Comparison of ENCODE assay signal across 29 cellular contexts in the genomic region with DNA sequence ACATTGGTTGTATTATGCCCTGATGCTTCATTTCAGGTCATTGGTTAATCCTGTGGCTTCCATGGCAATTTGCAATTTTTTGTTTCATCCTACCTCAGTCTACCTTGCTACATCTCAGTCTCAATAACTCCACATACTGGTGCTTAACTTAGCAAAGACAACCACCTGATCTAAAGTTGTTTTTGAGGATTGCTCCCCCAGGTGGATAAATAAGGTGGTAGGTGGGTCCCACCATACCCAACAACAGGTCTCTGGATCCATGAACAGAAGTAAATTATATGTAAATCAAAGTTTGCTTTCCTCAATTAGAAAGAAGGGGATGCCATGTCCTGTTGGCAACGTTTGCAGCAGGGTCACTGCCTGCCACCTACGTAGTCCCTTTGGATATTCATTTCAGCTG. TPM values are rescaled to one million over a fixed set of nuclear protein-coding genes. Genes with fewer than 3 reads are reported as not detected.
"Had no signal": no experiment of that assay in that cellular context is flagged by ENCODE, and none has a peak within 500 bp of the region (broad histone marks: within the 10 kb centered on the region; RNA-seq: fewer than 3 reads in every experiment).

No MANE protein-coding gene starts in this region.

- FAIRE-seq: kidney had no signal

- H3K36me3 ChIP-seq: esophagus squamous epithelium, stomach, tibial artery, upper lobe of right lung had no signal

- H3K4me1 ChIP-seq: esophagus squamous epithelium, parathyroid adenoma, psoas muscle, tibial artery, upper lobe of right lung had no signal

- H3K27me3 ChIP-seq: esophagus squamous epithelium, stomach, tibial artery, upper lobe of right lung had no signal

- H3K9me3 ChIP-seq: esophagus squamous epithelium, psoas muscle, stomach, tibial artery, upper lobe of right lung had no signal

- DNase-seq: activated CD4-positive, alpha-beta T cell treated with anti-CD3 and anti-CD28 coated beads for 1 hour; activated CD4-positive, alpha-beta T cell treated with anti-CD3 and anti-CD28 coated beads, Interleukin-2, amount 50 U/mL, for 1 hour; activated CD8-positive, alpha-beta T cell treated with anti-CD3 and anti-CD28 coated beads for 36 hours; activated naive CD8-positive, alpha-beta T cell treated with anti-CD3 and anti-CD28 coated beads, Interleukin-2, amount 50 U/mL, for 24 hours; activated T-cell treated with anti-CD3 and anti-CD28 coated beads, Interleukin-2, amount 50 U/mL, for 48 hours; amygdala; caudate nucleus; esophagus squamous epithelium; foreskin melanocyte; immature natural killer cell; kidney; left colon; mammary epithelial cell; naive B cell; nephron progenitor cell; occipital lobe; psoas muscle; stimulated activated CD4-positive, alpha-beta T cell treated with anti-CD3 and anti-CD28 coated beads, Interleukin-15, amount 100 ng/mL, for 24 hours; stimulated activated CD4-positive, alpha-beta T cell treated with anti-CD3 and anti-CD28 coated beads, Interleukin-2, amount 100 ng/mL, for 24 hours; stimulated activated naive B cell treated with anti-CD40 and anti-IgM and Interleukin-4, amounts not matched to agents 10 μg/mL and 1 μg/mL and 100 μg/mL, for 72 hours; stomach; T-helper 17 cell; T1000; tibial artery; upper lobe of right lung had no signal

- H3K79me2 ChIP-seq: parathyroid adenoma had no signal

- H2AFZ ChIP-seq: parathyroid adenoma had no signal

- ATAC-seq: activated CD8-positive, alpha-beta T cell treated with anti-CD3 and anti-CD28 coated beads for 36 hours; activated naive CD8-positive, alpha-beta T cell treated with anti-CD3 and anti-CD28 coated beads, Interleukin-2, amount 50 U/mL, for 24 hours; left colon; psoas muscle; stimulated activated naive B cell treated with anti-CD40 and anti-IgM and Interleukin-4, amounts not matched to agents 10 μg/mL and 1 μg/mL and 100 μg/mL, for 72 hours; T-helper 17 cell; upper lobe of right lung had no signal

- H3K9ac ChIP-seq: parathyroid adenoma had no signal

- H3K4me3 ChIP-seq: esophagus squamous epithelium, psoas muscle, stomach, tibial artery, upper lobe of right lung had no signal

- H3K27ac ChIP-seq: esophagus squamous epithelium, parathyroid adenoma, psoas muscle, stomach, tibial artery, upper lobe of right lung had no signal

RNA-seq across cellular contexts. Expression of a gene that starts 7.0 kb away (rescaled TPM):
- total RNA-seq: activated CD8-positive, alpha-beta T cell treated with anti-CD3 and anti-CD28 coated beads for 36 hours; activated T-helper 2 cell treated with anti-CD3 and anti-CD28 coated beads, Interferon-gamma antibody, Interleukin-2, Interleukin-4, amounts not matched to agents 10 μg/mL and 5 μg/mL and 100 μg/mL, durations not matched to agents 14 hours and 24 hours and 36 hours; chondrocyte; kidney; left colon; mesothelial cell of epicardium had no signal
